1 cellular context compared by ENCODE assay signal in the genomic region with DNA sequence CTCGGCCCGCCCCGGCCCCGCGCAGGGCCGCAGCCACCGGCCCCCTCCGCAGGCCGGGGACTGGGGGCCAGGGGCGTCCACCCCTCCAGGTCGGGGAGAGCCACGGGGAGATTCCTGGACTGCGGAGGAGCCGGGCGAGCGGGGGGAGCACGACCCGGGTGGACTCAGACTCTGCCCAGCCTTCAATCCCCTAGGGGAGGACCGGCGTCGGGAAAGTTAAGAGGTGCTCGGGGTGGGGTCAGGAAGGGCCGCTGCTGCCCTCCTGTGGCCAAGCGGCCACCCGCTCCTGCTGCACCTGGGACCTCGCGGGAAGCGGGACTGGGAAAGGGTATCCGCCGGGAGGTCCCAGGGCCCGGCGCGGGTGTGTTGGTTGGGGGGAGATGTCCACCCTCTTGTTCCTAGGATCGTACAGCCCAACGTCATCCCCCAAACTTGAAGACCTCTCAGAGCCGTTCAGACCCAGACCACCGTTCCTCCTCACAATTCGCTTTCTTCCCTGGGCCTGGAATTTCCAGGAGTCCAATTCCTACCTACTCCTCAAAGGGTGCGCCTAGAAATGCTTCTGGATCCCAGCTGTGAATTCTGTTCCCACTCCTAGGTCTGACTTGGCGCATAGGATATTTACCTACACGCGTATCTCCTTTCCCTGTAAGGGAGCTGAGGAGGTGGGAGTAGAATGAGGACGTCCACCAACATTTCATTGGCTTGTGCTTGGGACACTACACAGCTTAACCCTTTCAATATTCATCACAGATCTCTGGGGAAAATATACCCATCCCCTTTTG.
TF ChIP-seq lines count a peak whose summit lies in the region.

No MANE protein-coding gene starts in this region.

TF ChIP-seq in K562, 482 proteins besides CTCF, POLR2A, EP300 and RAD21 (continued from another document and continues in another):
- TF ChIP-seq, protein P1, sequence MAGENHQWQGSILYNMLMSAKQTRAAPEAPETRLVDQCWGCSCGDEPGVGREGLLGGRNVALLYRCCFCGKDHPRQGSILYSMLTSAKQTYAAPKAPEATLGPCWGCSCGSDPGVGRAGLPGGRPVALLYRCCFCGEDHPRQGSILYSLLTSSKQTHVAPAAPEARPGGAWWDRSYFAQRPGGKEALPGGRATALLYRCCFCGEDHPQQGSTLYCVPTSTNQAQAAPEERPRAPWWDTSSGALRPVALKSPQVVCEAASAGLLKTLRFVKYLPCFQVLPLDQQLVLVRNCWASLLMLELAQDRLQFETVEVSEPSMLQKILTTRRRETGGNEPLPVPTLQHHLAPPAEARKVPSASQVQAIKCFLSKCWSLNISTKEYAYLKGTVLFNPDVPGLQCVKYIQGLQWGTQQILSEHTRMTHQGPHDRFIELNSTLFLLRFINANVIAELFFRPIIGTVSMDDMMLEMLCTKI (IDR thresholded peaks at IDR 0.05; ENCODE audit: partially characterized antibody) = no peak
- TF ChIP-seq POLR2AphosphoS5 (IDR thresholded peaks at IDR 0.05; ENCODE audit: control insufficient read depth, insufficient read depth, low read depth, low read length) (peak; percentile 33; the same call in 1 of the 2 replicates), RBM39 (optimal IDR thresholded peaks at IDR 0.05; ENCODE audit: low read depth, low read length) (no peak), DNMT1 (IDR thresholded peaks at IDR 0.05) (no peak), POLR2B (IDR thresholded peaks at IDR 0.05; ENCODE audit: low read depth, partially characterized antibody) (no peak), GABPB2 (CRISPR knock-in tag; conservative IDR thresholded peaks at IDR 0.05) (no peak), ZNF444 (CRISPR knock-in tag; IDR thresholded peaks at IDR 0.05) (no peak; the same call in 1 of the 2 replicates), ZNF184 (CRISPR knock-in tag; IDR thresholded peaks at IDR 0.05) (no peak), TCF7 (IDR thresholded peaks at IDR 0.05; ENCODE audit: borderline replicate concordance) (0 out of 2 replicates have a peak, but pooled peaks have one; percentile 53), BCL6 (CRISPR knock-in tag; IDR thresholded peaks at IDR 0.05) (no peak), ZNF57 (CRISPR knock-in tag; IDR thresholded peaks at IDR 0.05) (no peak), ARID1B (IDR thresholded peaks at IDR 0.05) (peak; percentile 53), ZNF76 (CRISPR knock-in tag; IDR thresholded peaks at IDR 0.05; ENCODE audit: borderline replicate concordance) (no peak), ELF2 (CRISPR knock-in tag; IDR thresholded peaks at IDR 0.05) (peak; percentile 67; the same call in 1 of the 2 replicates), TARDBP (IDR thresholded peaks at IDR 0.05) (no peak), KDM5B (IDR thresholded peaks at IDR 0.05; ENCODE audit: insufficient replicate concordance, low read depth, low read length) (peak; percentile 65), STAT5A (IDR thresholded peaks at IDR 0.05; ENCODE audit: borderline replicate concordance, low read length) (no peak), ZNF3 (CRISPR knock-in tag; IDR thresholded peaks at IDR 0.05) (no peak), CBX1 (IDR thresholded peaks at IDR 0.05; ENCODE audit: low read depth) (no peak; the same call in 1 of the 2 replicates), SMC3 (conservative IDR thresholded peaks at IDR 0.05; ENCODE audit: insufficient read depth, low read depth, low read length) (peak; percentile 96), HDAC8 (tag; IDR thresholded peaks at IDR 0.05) (no peak), CHD1 (IDR thresholded peaks at IDR 0.05; ENCODE audit: low read length) (no peak), TFAM (CRISPR knock-in tag; conservative IDR thresholded peaks at IDR 0.05) (no peak), ZNF431 (CRISPR knock-in tag; IDR thresholded peaks at IDR 0.05) (no peak), SRSF7 (optimal IDR thresholded peaks at IDR 0.05; ENCODE audit: low read depth, low read length) (no peak), RBM25 (IDR thresholded peaks at IDR 0.05; ENCODE audit: low read depth, low read length, severe bottlenecking) (no peak), NRF1 (conservative IDR thresholded peaks at IDR 0.05 in 1 of 2, IDR thresholded peaks at IDR 0.05 in 1 of 2) (peak; percentile 48 to 52; a peak in 2 of 4 replicates), RFX5 (IDR thresholded peaks at IDR 0.05; ENCODE audit: low read depth, low read length) (no peak), SMARCA4 (IDR thresholded peaks at IDR 0.05) (0 out of 2 replicates have a peak, but pooled peaks have one; percentile 12), NONO (IDR thresholded peaks at IDR 0.05; ENCODE audit: low read depth in 2 of 2, low read length in 1 of 2) (peak in 1 of 2 experiments; percentile 92; a peak in 2 of 4 replicates), ZNF124 (CRISPR knock-in tag; IDR thresholded peaks at IDR 0.05) (no peak)
- TF ChIP-seq, protein P2, sequence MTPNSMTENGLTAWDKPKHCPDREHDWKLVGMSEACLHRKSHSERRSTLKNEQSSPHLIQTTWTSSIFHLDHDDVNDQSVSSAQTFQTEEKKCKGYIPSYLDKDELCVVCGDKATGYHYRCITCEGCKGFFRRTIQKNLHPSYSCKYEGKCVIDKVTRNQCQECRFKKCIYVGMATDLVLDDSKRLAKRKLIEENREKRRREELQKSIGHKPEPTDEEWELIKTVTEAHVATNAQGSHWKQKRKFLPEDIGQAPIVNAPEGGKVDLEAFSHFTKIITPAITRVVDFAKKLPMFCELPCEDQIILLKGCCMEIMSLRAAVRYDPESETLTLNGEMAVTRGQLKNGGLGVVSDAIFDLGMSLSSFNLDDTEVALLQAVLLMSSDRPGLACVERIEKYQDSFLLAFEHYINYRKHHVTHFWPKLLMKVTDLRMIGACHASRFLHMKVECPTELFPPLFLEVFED (CRISPR knock-in tag; conservative IDR thresholded peaks at IDR 0.05) = no peak
- TF ChIP-seq, protein P3, sequence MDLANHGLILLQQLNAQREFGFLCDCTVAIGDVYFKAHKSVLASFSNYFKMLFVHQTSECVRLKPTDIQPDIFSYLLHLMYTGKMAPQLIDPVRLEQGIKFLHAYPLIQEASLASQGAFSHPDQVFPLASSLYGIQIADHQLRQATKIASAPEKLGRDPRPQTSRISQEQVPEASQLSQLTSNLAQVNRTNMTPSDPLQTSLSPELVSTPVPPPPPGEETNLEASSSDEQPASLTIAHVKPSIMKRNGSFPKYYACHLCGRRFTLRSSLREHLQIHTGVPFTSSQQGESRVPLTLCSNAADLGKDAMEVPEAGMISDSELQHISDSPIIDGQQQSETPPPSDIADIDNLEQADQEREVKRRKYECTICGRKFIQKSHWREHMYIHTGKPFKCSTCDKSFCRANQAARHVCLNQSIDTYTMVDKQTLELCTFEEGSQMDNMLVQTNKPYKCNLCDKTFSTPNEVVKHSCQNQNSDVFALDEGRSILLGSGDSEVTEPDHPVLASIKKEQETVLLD (IDR thresholded peaks at IDR 0.05) = no peak
- TF ChIP-seq, protein P4, sequence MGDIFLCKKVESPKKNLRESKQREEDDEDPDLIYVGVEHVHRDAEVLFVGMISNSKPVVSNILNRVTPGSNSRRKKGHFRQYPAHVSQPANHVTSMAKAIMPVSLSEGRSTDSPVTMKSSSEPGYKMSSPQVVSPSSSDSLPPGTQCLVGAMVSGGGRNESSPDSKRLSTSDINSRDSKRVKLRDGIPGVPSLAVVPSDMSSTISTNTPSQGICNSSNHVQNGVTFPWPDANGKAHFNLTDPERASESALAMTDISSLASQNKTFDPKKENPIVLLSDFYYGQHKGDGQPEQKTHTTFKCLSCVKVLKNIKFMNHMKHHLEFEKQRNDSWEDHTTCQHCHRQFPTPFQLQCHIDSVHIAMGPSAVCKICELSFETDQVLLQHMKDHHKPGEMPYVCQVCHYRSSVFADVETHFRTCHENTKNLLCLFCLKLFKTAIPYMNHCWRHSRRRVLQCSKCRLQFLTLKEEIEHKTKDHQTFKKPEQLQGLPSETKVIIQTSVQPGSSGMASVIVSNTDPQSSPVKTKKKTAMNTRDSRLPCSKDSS (IDR thresholded peaks at IDR 0.05; ENCODE audit: low read depth, partially characterized antibody) = no peak
- TF ChIP-seq, protein P5, sequence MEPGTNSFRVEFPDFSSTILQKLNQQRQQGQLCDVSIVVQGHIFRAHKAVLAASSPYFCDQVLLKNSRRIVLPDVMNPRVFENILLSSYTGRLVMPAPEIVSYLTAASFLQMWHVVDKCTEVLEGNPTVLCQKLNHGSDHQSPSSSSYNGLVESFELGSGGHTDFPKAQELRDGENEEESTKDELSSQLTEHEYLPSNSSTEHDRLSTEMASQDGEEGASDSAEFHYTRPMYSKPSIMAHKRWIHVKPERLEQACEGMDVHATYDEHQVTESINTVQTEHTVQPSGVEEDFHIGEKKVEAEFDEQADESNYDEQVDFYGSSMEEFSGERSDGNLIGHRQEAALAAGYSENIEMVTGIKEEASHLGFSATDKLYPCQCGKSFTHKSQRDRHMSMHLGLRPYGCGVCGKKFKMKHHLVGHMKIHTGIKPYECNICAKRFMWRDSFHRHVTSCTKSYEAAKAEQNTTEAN (CRISPR knock-in tag; IDR thresholded peaks at IDR 0.05) = peak; percentile 29; the same call in 1 of the 2 replicates
- TF ChIP-seq, protein P6, sequence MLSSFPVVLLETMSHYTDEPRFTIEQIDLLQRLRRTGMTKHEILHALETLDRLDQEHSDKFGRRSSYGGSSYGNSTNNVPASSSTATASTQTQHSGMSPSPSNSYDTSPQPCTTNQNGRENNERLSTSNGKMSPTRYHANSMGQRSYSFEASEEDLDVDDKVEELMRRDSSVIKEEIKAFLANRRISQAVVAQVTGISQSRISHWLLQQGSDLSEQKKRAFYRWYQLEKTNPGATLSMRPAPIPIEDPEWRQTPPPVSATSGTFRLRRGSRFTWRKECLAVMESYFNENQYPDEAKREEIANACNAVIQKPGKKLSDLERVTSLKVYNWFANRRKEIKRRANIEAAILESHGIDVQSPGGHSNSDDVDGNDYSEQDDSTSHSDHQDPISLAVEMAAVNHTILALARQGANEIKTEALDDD (IDR thresholded peaks at IDR 0.05) = no peak
- TF ChIP-seq, protein P7, sequence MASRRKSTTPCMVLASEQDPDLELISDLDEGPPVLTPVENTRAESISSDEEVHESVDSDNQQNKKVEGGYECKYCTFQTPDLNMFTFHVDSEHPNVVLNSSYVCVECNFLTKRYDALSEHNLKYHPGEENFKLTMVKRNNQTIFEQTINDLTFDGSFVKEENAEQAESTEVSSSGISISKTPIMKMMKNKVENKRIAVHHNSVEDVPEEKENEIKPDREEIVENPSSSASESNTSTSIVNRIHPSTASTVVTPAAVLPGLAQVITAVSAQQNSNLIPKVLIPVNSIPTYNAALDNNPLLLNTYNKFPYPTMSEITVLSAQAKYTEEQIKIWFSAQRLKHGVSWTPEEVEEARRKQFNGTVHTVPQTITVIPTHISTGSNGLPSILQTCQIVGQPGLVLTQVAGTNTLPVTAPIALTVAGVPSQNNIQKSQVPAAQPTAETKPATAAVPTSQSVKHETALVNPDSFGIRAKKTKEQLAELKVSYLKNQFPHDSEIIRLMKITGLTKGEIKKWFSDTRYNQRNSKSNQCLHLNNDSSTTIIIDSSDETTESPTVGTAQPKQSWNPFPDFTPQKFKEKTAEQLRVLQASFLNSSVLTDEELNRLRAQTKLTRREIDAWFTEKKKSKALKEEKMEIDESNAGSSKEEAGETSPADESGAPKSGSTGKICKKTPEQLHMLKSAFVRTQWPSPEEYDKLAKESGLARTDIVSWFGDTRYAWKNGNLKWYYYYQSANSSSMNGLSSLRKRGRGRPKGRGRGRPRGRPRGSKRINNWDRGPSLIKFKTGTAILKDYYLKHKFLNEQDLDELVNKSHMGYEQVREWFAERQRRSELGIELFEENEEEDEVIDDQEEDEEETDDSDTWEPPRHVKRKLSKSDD (conservative IDR thresholded peaks at IDR 0.05; ENCODE audit: low read length) = 0 out of 2 replicates have a peak, but pooled peaks have one; percentile 21
